ENCODE assay signal across 11 cellular contexts in the genomic region with DNA sequence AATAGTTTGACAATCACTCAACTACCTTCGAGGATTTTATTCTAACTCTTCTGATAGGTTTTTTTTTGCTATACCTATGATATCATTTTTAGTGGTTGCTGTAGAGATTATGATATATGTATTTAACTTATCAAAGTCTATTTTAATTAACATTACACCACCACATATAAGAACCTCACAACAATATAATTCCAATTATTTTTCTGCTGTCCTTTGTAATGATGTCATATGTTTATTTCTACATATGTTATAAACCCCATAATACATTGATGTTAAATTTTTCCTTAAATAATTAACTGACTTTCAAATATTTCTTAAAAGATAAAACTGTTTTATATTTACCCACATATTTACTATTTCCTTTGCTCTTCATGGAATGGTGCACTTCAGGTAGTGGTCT.
"Had no signal": no experiment of that assay in that cellular context is flagged by ENCODE, and none has a peak within 500 bp of the region (broad histone marks: within the 10 kb centered on the region; RNA-seq: fewer than 3 reads in every experiment).

No MANE protein-coding gene starts in this region.

- ATAC-seq: GM23338, HCT116 had no signal

- H3K27ac ChIP-seq: GM23248 had no signal

- H3K4me1 ChIP-seq: HAP-1 had no signal

- H3K4me3 ChIP-seq: GM23248, GM23338, HAP-1 had no signal

- H3K4me2 ChIP-seq: GM23338 had no signal

- H2AFZ ChIP-seq: GM23248, GM23338 had no signal

- H3K9ac ChIP-seq: GM23248 had no signal

- FAIRE-seq: H1, H54 had no signal

- H3K36me3 ChIP-seq: HAP-1 had no signal

- DNase-seq: GM23248, GOT3, H7, H9, HCEC 1CT, HFFc6 had no signal
